ENCODE assay signal across 21 cellular contexts in genomic region chr16:83958842-83959565, GRCh38. TPM values are rescaled to one million over a fixed set of nuclear protein-coding genes. Genes with fewer than 3 reads are reported as not detected.
DNase-seq lines count a peak whose midpoint lies in the region; ATAC-seq and TF ChIP-seq lines count a peak whose summit lies in the region.
"Had no signal": no experiment of that assay in that cellular context is flagged by ENCODE, and none has a peak within 500 bp of the region (broad histone marks: within the 10 kb centered on the region; RNA-seq: fewer than 3 reads in every experiment).

No MANE protein-coding gene starts in this region.

- H3K27me3 ChIP-seq in gastrocnemius medialis, result no peaks in the 10 kb centered on the region

- ATAC-seq in left ventricle myocardium superior (peak; percentile 15), gastrocnemius medialis (peak; percentile 40 to 61)
- ATAC-seq: Panc1 had no signal

- CTCF ChIA-PET in HEK293 (lab: Yijun Ruan, JAX), result interaction anchor here (0.7 to 7.4 kb wide), 4 partner anchors 12 to 320 kb away, joined by 3 to 174 read pairs (median 3); no protein-coding TSS in a partner anchor

- TF ChIP-seq CTCF in HEK293 (tag by site-specific recombination; IDR thresholded peaks at IDR 0.05) (no peak), gastrocnemius medialis (IDR thresholded peaks at IDR 0.05 in 4 of 5, conservative IDR thresholded peaks at IDR 0.05 in 1 of 5) (no peak)

- H3K4me3 ChIP-seq in HEK293 (ENCODE audit: low read depth, low read length) (no peak overlapping the region), gastrocnemius medialis (no peak overlapping the region)
- H3K4me3 ChIP-seq: HAP-1 had no signal

- no peak for TF ChIP-seq POLR2A in gastrocnemius medialis (IDR thresholded peaks at IDR 0.05)

- no peaks in the 10 kb centered on the region for H3K4me1 ChIP-seq in HEK293 (ENCODE audit: control insufficient read depth, insufficient read depth, low read length)
- H3K4me1 ChIP-seq in gastrocnemius medialis, result peaks cover 34 to 49% of the 10 kb centered on the region in 2 donors

- intact Hi-C loops in left ventricle myocardium superior (cut with micrococcal nuclease) (no loop called here), gastrocnemius medialis (cut with DNase I; ENCODE audit: low total_unique reads) (no loop called here)

- POLR2A ChIA-PET in HEK293 (lab: Yijun Ruan, JAX), result no interaction called here

- in situ Hi-C loops in gastrocnemius medialis (cut with MboI; ENCODE audit: low sequenced_read_pairs in 4 of 4), result loop anchor here (10.0 to 25.0 kb wide), 7 partner anchors 103 to 528 kb away; partner anchors contain the start of genes TAF1C (in 2 of the 4), ADAD2 (in 1 of the 4) and HSBP1 (in 1 of the 4)

- DNase-seq in amniotic epithelial cell (ENCODE audit: low read depth), result peak; percentile 49
- DNase-seq in left ventricle myocardium superior, result no peak
- no peak for DNase-seq in gastrocnemius medialis
- DNase-seq in islet precursor cell, result no peak
- no peak for DNase-seq in SW 1271 (lab: John Stamatoyannopoulos, UW)
- no peak for DNase-seq in stimulated activated CD4-positive, alpha-beta T cell treated with anti-CD3 and anti-CD28 coated beads, Interleukin-12 subunit alpha, Interleukin-12 subunit beta, amount 100 ng/mL, for 4 hours
- DNase-seq in NCI-H1105 (lab: John Stamatoyannopoulos, UW), result no peak
- DNase-seq: NCI-H1092 treated with DMSO at 0.1 percent for 48 hours, NCI-H146, NCI-H2029 treated with DMSO at 0.1 percent for 48 hours, NCI-H2171, NCI-H345, NCI-H82 had no signal

- H3K36me3 ChIP-seq in HEK293 (ENCODE audit: control insufficient read depth in 2 of 2, insufficient read depth in 1 of 2, low read length in 2 of 2) (no peaks in the 10 kb centered on the region), gastrocnemius medialis (peaks cover 0 to 71% of the 10 kb centered on the region in 2 donors)

- no peak overlapping the region for H3K27ac ChIP-seq in HEK293 (ENCODE audit: extremely low read depth, low read depth, low read length)
- H3K27ac ChIP-seq in gastrocnemius medialis, result peak overlapping the region; percentile 79 to 100 (median 91)
- H3K27ac ChIP-seq: C4-2B, HL-60, KMS-11 had no signal

- H3K9me3 ChIP-seq in HEK293 (ENCODE audit: control insufficient read depth, insufficient read depth, low read depth, low read length) (no peaks in the 10 kb centered on the region), gastrocnemius medialis (no peaks in the 10 kb centered on the region)
- H3K9me3 ChIP-seq: HAP-1 had no signal

TF ChIP-seq in HEK293, 187 proteins besides CTCF, POLR2A, EP300 and RAD21:
- 0 out of 2 replicates have a peak, but pooled peaks have one; percentile 25 for TF ChIP-seq ZNF768 (tag by site-specific recombination; IDR thresholded peaks at IDR 0.05)
- TF ChIP-seq ELK4 (IDR thresholded peaks at IDR 0.05; ENCODE audit: borderline replicate concordance, low read depth, low read length), result no peak

RNA-seq across cellular contexts. Expression of gene OSGIN1, which starts 6.0 kb away (rescaled TPM):
- total RNA-seq in left ventricle myocardium superior (4.7 TPM), gastrocnemius medialis (10 to 100 TPM in 3 of 4 donors, 1 to 10 TPM in 1; 9.6 to 24.9 (median 13.2) TPM)

RNA-seq across cellular contexts. Expression of gene NECAB2, which starts 9.0 kb away (rescaled TPM):
- 0.84 TPM for total RNA-seq in left ventricle myocardium superior
- not detected for total RNA-seq in gastrocnemius medialis
- total RNA-seq: Daoy, HT1080 had no signal
